In the genomic region with DNA sequence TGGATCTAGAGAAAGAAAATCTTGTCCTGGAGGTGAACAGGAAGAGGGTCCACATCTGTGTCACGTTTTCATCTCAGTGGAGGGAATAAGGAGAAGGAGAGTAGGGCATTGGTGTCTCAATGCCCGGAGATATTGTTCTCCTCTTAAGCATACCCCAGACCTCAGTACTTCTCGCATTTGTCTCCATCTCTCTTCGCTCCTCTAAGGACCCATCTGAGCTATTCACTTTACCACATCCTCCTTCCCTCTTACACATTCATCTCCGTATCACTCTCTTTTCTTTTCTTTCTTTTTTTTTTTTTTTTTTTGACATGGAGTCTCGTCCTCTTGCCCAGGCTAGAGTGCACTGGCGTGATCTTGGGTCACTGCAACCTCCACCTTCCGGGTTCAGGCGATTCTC, we compare ENCODE assay signal across 18 cellular contexts. TPM values are rescaled to one million over a fixed set of nuclear protein-coding genes. Genes with fewer than 3 reads are reported as not detected.
"Had no signal": no experiment of that assay in that cellular context is flagged by ENCODE, and none has a peak within 500 bp of the region (broad histone marks: within the 10 kb centered on the region; RNA-seq: fewer than 3 reads in every experiment).

No MANE protein-coding gene starts in this region.

RNA-seq across cellular contexts. Expression of gene RNASE2, which starts 8.6 kb away (rescaled TPM):
- total RNA-seq: dermis blood vessel endothelial cell, endodermal cell, esophagus mucosa, glomerular endothelial cell, kidney epithelial cell, lung microvascular endothelial cell, mesothelial cell of epicardium, myocyte had no signal
- polyA plus RNA-seq: keratinocyte had no signal

RNA-seq across cellular contexts. Expression of gene SLC39A2, which starts 52.4 kb away (rescaled TPM):
- total RNA-seq: dermis blood vessel endothelial cell, gastrocnemius medialis, glomerular endothelial cell, heart right ventricle, left cardiac atrium, left ventricle myocardium superior, lower lobe of right lung, lung microvascular endothelial cell, mesenteric fat pad, myocyte had no signal
- polyA plus RNA-seq: heart right ventricle had no signal

RNA-seq across cellular contexts. Expression of gene RNASE3, which starts 55.5 kb away (rescaled TPM):
- total RNA-seq: dermis blood vessel endothelial cell, endodermal cell, esophagus mucosa, esophagus squamous epithelium, gastrocnemius medialis, glomerular endothelial cell, heart right ventricle, kidney epithelial cell, left cardiac atrium, left ventricle myocardium superior, lower leg skin, lower lobe of right lung, lung microvascular endothelial cell, mesothelial cell of epicardium, mucosa of descending colon, myocyte had no signal
- polyA plus RNA-seq: keratinocyte had no signal
